23 cellular contexts compared by ENCODE assay signal in genomic region chr2:113285816-113286215, GRCh38. TPM values are rescaled to one million over a fixed set of nuclear protein-coding genes. Genes with fewer than 3 reads are reported as not detected.
"Had no signal": no experiment of that assay in that cellular context is flagged by ENCODE, and none has a peak within 500 bp of the region (broad histone marks: within the 10 kb centered on the region; RNA-seq: fewer than 3 reads in every experiment).

No MANE protein-coding gene starts in this region.

- H3K4me3 Mint-ChIP-seq: activated naive CD4-positive, alpha-beta T cell treated with anti-CD3 and anti-CD28 coated beads, Interleukin-2, amount 50 U/mL, for 24 hours; activated T-cell treated with anti-CD3 and anti-CD28 coated beads, Interleukin-2, amount 50 U/mL, for 72 hours; memory B cell; T-helper 1 cell treated with Interleukin-12 subunit alpha and Interleukin-12 subunit beta and Interleukin-4 antibody, amounts not matched to agents 30 μg/mL and 1 μg/mL, for 36 hours; WTC11 had no signal

- H3K9me3 Mint-ChIP-seq: activated naive CD4-positive, alpha-beta T cell treated with anti-CD3 and anti-CD28 coated beads, Interleukin-2, amount 50 U/mL, for 24 hours; activated T-cell treated with anti-CD3 and anti-CD28 coated beads, Interleukin-2, amount 50 U/mL, for 72 hours; memory B cell; T-helper 1 cell treated with Interleukin-12 subunit alpha and Interleukin-12 subunit beta and Interleukin-4 antibody, amounts not matched to agents 30 μg/mL and 1 μg/mL, for 36 hours; WTC11 had no signal

- H3K27me3 ChIP-seq: upper lobe of left lung had no signal

- H3K27ac ChIP-seq: brain microvascular endothelial cell had no signal

- ATAC-seq: activated T-cell treated with anti-CD3 and anti-CD28 coated beads, Interleukin-2, amount 50 U/mL, for 72 hours; sciatic nerve; WTC11 had no signal

- H3K4me3 ChIP-seq: thoracic aorta, upper lobe of left lung had no signal

- H3K36me3 Mint-ChIP-seq: activated naive CD4-positive, alpha-beta T cell treated with anti-CD3 and anti-CD28 coated beads, Interleukin-2, amount 50 U/mL, for 24 hours; memory B cell; WTC11 had no signal

- H3K4me1 Mint-ChIP-seq: activated naive CD4-positive, alpha-beta T cell treated with anti-CD3 and anti-CD28 coated beads, Interleukin-2, amount 50 U/mL, for 24 hours; memory B cell had no signal

- H3K9me3 ChIP-seq: thoracic aorta, upper lobe of left lung had no signal

- H3K36me3 ChIP-seq: brain microvascular endothelial cell, thoracic aorta, upper lobe of left lung had no signal

- H3K27ac Mint-ChIP-seq: activated naive CD4-positive, alpha-beta T cell treated with anti-CD3 and anti-CD28 coated beads, Interleukin-2, amount 50 U/mL, for 24 hours; activated T-cell treated with anti-CD3 and anti-CD28 coated beads, Interleukin-2, amount 50 U/mL, for 72 hours; memory B cell; T-helper 1 cell treated with Interleukin-12 subunit alpha and Interleukin-12 subunit beta and Interleukin-4 antibody, amounts not matched to agents 30 μg/mL and 1 μg/mL, for 36 hours; WTC11 had no signal

- FAIRE-seq: frontal cortex had no signal

- DNase-seq: activated CD4-positive, alpha-beta T cell treated with anti-CD3 and anti-CD28 coated beads for 4 hours; activated CD4-positive, alpha-beta T cell treated with anti-CD3 and anti-CD28 coated beads, Interleukin-2, amount 50 U/mL, for 48 hours; activated gamma-delta T cell treated with Interleukin-2 at 50 U/mL for 16 hours; activated T-cell treated with anti-CD3 and anti-CD28 coated beads, Interleukin-2, amount 50 U/mL, for 72 hours; anterior cingulate cortex; brain microvascular endothelial cell; caudate nucleus; dermis blood vessel endothelial cell; effector CD8-positive, alpha-beta T cell; hippocampal formation; nucleus accumbens; stimulated activated CD4-positive, alpha-beta T cell treated with anti-CD3 and anti-CD28 coated beads, Interleukin-2, amount 100 ng/mL, for 48 hours; stimulated activated naive CD4-positive, alpha-beta T cell; T1000 had no signal

RNA-seq across cellular contexts. Expression of gene PAX8, which starts 7.1 kb away (rescaled TPM):
- polyA plus RNA-seq: neural cell had no signal
